Comparison of ENCODE assay signal across 2 cellular contexts in the genomic region with DNA sequence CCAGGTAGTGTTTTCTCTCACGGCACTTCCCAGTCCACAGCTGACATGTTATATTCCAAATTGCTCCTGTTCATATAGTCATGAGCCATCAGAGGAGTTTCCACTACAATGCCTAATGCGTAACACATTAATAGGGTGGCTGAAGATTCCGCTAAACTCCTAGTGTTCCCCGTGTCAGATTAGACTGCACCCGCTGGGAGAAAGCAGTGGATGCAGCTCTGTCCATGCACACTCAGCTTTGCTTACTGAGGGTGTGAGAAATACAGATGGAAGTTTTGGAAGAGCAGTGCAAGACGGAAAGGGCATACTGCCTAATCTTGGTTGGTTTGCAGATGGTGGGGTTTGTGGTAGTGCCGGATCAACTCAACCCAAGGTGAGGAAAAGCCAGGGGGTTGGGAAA.
TF ChIP-seq lines count a peak whose summit lies in the region.

No MANE protein-coding gene starts in this region.

TF ChIP-seq in HepG2, 621 proteins besides CTCF, POLR2A, EP300 and RAD21:
- TF ChIP-seq ZNF720 (CRISPR knock-in tag; IDR thresholded peaks at IDR 0.05) (no peak), ESRRA (CRISPR knock-in tag; IDR thresholded peaks at IDR 0.05; ENCODE audit: low read depth) (no peak), PHF8 (CRISPR knock-in tag; IDR thresholded peaks at IDR 0.05) (0 out of 2 replicates have a peak, but pooled peaks have one; percentile 14), POLR2AphosphoS5 (IDR thresholded peaks at IDR 0.05; ENCODE audit: low read depth, low read length) (peak; percentile 20; the same call in 1 of the 2 replicates), RBM22 (optimal IDR thresholded peaks at IDR 0.05; ENCODE audit: low read length) (peak; percentile 31), KDM4B (CRISPR knock-in tag; IDR thresholded peaks at IDR 0.05) (no peak), POLR2G (IDR thresholded peaks at IDR 0.05; ENCODE audit: low read depth, low read length) (peak; percentile 52; the same call in 1 of the 2 replicates), TOPORS (CRISPR knock-in tag; IDR thresholded peaks at IDR 0.05) (0 out of 2 replicates have a peak, but pooled peaks have one; percentile 27)
- TF ChIP-seq, protein P1, sequence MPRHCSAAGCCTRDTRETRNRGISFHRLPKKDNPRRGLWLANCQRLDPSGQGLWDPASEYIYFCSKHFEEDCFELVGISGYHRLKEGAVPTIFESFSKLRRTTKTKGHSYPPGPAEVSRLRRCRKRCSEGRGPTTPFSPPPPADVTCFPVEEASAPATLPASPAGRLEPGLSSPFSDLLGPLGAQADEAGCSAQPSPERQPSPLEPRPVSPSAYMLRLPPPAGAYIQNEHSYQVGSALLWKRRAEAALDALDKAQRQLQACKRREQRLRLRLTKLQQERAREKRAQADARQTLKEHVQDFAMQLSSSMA (CRISPR knock-in tag; IDR thresholded peaks at IDR 0.05): 0 out of 2 replicates have a peak, but pooled peaks have one; percentile 8

TF ChIP-seq in SK-N-SH, 30 proteins besides CTCF, POLR2A, EP300 and RAD21:
- TF ChIP-seq, protein P2, sequence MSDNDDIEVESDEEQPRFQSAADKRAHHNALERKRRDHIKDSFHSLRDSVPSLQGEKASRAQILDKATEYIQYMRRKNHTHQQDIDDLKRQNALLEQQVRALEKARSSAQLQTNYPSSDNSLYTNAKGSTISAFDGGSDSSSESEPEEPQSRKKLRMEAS (IDR thresholded peaks at IDR 0.05; ENCODE audit: low read depth): no peak
- no peak for TF ChIP-seq NFIC (IDR thresholded peaks at IDR 0.05; ENCODE audit: borderline replicate concordance)
- TF ChIP-seq GABPA (IDR thresholded peaks at IDR 0.05; ENCODE audit: low read depth): no peak
- TF ChIP-seq EZH2phosphoT487 (IDR thresholded peaks at IDR 0.05; ENCODE audit: borderline replicate concordance, low read depth): no peak
- TF ChIP-seq POLR2AphosphoS5 (IDR thresholded peaks at IDR 0.05; ENCODE audit: low read depth, low read length): no peak
- no peak for TF ChIP-seq NRF1 (IDR thresholded peaks at IDR 0.05; ENCODE audit: low read depth, low read length)
- TF ChIP-seq, protein P3, sequence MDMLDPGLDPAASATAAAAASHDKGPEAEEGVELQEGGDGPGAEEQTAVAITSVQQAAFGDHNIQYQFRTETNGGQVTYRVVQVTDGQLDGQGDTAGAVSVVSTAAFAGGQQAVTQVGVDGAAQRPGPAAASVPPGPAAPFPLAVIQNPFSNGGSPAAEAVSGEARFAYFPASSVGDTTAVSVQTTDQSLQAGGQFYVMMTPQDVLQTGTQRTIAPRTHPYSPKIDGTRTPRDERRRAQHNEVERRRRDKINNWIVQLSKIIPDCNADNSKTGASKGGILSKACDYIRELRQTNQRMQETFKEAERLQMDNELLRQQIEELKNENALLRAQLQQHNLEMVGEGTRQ (IDR thresholded peaks at IDR 0.05; ENCODE audit: borderline replicate concordance, low read depth, low read length): no peak
- no peak for TF ChIP-seq SIN3A (IDR thresholded peaks at IDR 0.05; ENCODE audit: borderline replicate concordance, low read depth, low read length)
- no peak for TF ChIP-seq RFX5 (IDR thresholded peaks at IDR 0.05; ENCODE audit: low read length)
- TF ChIP-seq TAF1 (IDR thresholded peaks at IDR 0.05; ENCODE audit: borderline replicate concordance, low read depth, low read length): no peak
- no peak for TF ChIP-seq ELF1 (IDR thresholded peaks at IDR 0.05)
- TF ChIP-seq TEAD4 (IDR thresholded peaks at IDR 0.05; ENCODE audit: borderline replicate concordance, insufficient read depth): no peak
- TF ChIP-seq RCOR1 (IDR thresholded peaks at IDR 0.05; ENCODE audit: low read length): no peak
- TF ChIP-seq FOSL2 (IDR thresholded peaks at IDR 0.05; ENCODE audit: borderline replicate concordance, low read depth): no peak
- no peak for TF ChIP-seq RXRA (IDR thresholded peaks at IDR 0.05; ENCODE audit: borderline replicate concordance, low read depth)
- no peak for TF ChIP-seq FOXM1 (IDR thresholded peaks at IDR 0.05; ENCODE audit: low read depth)
